8 cellular contexts compared by ENCODE assay signal in the genomic region with DNA sequence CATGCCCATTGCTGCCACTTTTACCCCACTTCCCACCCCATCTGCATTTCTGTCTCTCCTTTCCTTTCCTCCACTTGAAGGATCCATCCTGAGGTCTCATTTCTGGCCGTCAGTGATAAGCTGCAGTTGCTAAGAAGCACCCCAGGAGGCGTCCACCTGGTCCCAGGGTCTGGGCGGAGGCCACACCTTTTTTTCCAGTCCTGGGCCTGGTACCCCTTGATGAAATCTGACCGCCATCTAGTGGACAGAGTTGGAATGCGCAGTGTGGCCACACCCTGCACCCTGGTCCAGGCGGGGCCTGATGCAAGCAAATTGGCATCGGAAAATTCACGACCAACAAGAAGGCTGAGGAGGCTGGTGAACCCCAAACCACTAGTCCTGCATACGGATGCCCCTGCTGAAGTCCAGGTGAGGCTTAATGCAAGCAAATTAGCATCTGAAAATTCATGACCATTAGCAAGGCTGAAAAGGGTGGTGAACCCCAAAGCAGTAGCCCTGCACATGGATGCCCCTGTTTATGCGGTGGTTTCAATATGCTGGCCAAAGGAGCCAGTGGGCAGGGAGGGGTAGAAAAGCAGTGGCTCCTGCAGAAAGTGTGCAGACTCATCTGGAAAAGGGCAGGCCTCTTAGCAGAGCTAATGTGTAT. TPM values are rescaled to one million over a fixed set of nuclear protein-coding genes. Genes with fewer than 3 reads are reported as not detected.
DNase-seq lines count a peak whose midpoint lies in the region; ATAC-seq and TF ChIP-seq lines count a peak whose summit lies in the region.

No MANE protein-coding gene starts in this region.

- H3K4me2 ChIP-seq in GM23338 = no peak overlapping the region
- peak overlapping the region; percentile 34; the same call in 1 of the 2 replicates for H3K4me2 ChIP-seq in KMS-11

- H3K27ac ChIP-seq in GM23338 (ENCODE audit: low read depth) (no peak overlapping the region), KMS-11 (no peak overlapping the region)

- no peaks in the 10 kb centered on the region for H3K36me3 Mint-ChIP-seq in GM23338 (ENCODE audit: low read depth)

- no peaks in the 10 kb centered on the region for H3F3A ChIP-seq in GM23338 (replicated peaks; ENCODE audit: low read depth)

- H3K27me3 Mint-ChIP-seq in GM23338 (ENCODE audit: insufficient read depth, low read depth, poor library complexity) = peaks cover 5% of the 10 kb centered on the region

- no peaks in the 10 kb centered on the region for H3K27me3 ChIP-seq in GM23338 (ENCODE audit: insufficient read depth)
- H3K27me3 ChIP-seq in KMS-11 (ENCODE audit: insufficient read depth, low read depth) = no peaks in the 10 kb centered on the region

- H4K20me1 ChIP-seq in GM23338 (replicated peaks; ENCODE audit: insufficient read depth) (no peaks in the 10 kb centered on the region), KMS-11 (ENCODE audit: insufficient read depth) (no peaks in the 10 kb centered on the region)

- H3K4me3 ChIP-seq in GM23338 = no peak overlapping the region
- no peak overlapping the region for H3K4me3 ChIP-seq in KMS-11 (IDR thresholded peaks at IDR 0.05; ENCODE audit: insufficient read depth, low read depth, low read length)

- H2AFZ ChIP-seq in GM23338 = no peak overlapping the region
- H2AFZ ChIP-seq in KMS-11 (ENCODE audit: low read depth) = peak overlapping the region; percentile 76

- H3K9me3 Mint-ChIP-seq in GM23338 = no peaks in the 10 kb centered on the region

- H3K9ac ChIP-seq in KMS-11 = no peak overlapping the region

- no peak overlapping the region for H3K27ac Mint-ChIP-seq in GM23338

- no peak overlapping the region for H3K4me3 Mint-ChIP-seq in GM23338

- H3K4me1 ChIP-seq in GM23338 (ENCODE audit: insufficient read depth) (no peaks in the 10 kb centered on the region; the same call in 1 of the 2 replicates), KMS-11 (ENCODE audit: low read depth, poor library complexity, severe bottlenecking) (peaks cover 5% of the 10 kb centered on the region)

- peak; percentile 93 for TF ChIP-seq CTCF in GM10266 (IDR thresholded peaks at IDR 0.05; ENCODE audit: control insufficient read depth, insufficient read depth, low read depth, missing control alignments)
- peak; percentile 86 to 97 for TF ChIP-seq CTCF in GM23338 (conservative IDR thresholded peaks at IDR 0.05; ENCODE audit: low read depth in 2 of 2)
- peak; percentile 92 for TF ChIP-seq CTCF in KMS-11 (conservative IDR thresholded peaks at IDR 0.05; ENCODE audit: low read depth, low read length)

- H3K9me2 ChIP-seq in GM23338 (ENCODE audit: insufficient read depth) = no peaks in the 10 kb centered on the region

- H3K36me3 ChIP-seq in GM23338 (ENCODE audit: insufficient read depth) = no peaks in the 10 kb centered on the region
- H3K36me3 ChIP-seq in KMS-11 (ENCODE audit: insufficient read depth) = no peaks in the 10 kb centered on the region

- H3K79me2 ChIP-seq in GM23338 (replicated peaks; ENCODE audit: insufficient read depth) (no peaks in the 10 kb centered on the region), KMS-11 (ENCODE audit: insufficient read depth, low read depth) (no peaks in the 10 kb centered on the region)

- H3K4me1 Mint-ChIP-seq in GM23338 = no peaks in the 10 kb centered on the region; the same call in 2 of the 3 replicates

- intact Hi-C loops in head of caudate nucleus (cut with DNase I) = no loop called here

- ATAC-seq in GM23338 = peak; percentile 93

- DNase-seq in GM10266 (ENCODE audit: extremely low spot score) = peak; percentile 69
- DNase-seq in GM23338 (ENCODE audit: low spot score) = peak; percentile 95
- DNase-seq in SHP77 treated with DMSO at 0.1 percent for 48 hours (lab: John Stamatoyannopoulos, UW) = peak; percentile 35
- peak; percentile 13 to 40 (median 26) for DNase-seq in activated naive CD4-positive, alpha-beta T cell (lab: John Stamatoyannopoulos, UW)
- peak in 41 of 42 donors; percentile 16 to 79 (median 50) for DNase-seq in head of caudate nucleus
- DNase-seq in renal cortical epithelial cell (ENCODE audit: low read depth) = peak; percentile 54
- no peak for DNase-seq in GF-D8 (lab: John Stamatoyannopoulos, UW)

TF ChIP-seq in GM23338, 12 proteins besides CTCF, POLR2A, EP300 and RAD21 (continues in another document):
- TF ChIP-seq STAT1 (IDR thresholded peaks at IDR 0.05; ENCODE audit: unreplicated experiment) = no peak
- no peak for TF ChIP-seq ZNF114 (CRISPR knock-in tag; IDR thresholded peaks at IDR 0.05)
- no peak for TF ChIP-seq NANOG (IDR thresholded peaks at IDR 0.05; ENCODE audit: borderline replicate concordance)
- TF ChIP-seq, protein P1, sequence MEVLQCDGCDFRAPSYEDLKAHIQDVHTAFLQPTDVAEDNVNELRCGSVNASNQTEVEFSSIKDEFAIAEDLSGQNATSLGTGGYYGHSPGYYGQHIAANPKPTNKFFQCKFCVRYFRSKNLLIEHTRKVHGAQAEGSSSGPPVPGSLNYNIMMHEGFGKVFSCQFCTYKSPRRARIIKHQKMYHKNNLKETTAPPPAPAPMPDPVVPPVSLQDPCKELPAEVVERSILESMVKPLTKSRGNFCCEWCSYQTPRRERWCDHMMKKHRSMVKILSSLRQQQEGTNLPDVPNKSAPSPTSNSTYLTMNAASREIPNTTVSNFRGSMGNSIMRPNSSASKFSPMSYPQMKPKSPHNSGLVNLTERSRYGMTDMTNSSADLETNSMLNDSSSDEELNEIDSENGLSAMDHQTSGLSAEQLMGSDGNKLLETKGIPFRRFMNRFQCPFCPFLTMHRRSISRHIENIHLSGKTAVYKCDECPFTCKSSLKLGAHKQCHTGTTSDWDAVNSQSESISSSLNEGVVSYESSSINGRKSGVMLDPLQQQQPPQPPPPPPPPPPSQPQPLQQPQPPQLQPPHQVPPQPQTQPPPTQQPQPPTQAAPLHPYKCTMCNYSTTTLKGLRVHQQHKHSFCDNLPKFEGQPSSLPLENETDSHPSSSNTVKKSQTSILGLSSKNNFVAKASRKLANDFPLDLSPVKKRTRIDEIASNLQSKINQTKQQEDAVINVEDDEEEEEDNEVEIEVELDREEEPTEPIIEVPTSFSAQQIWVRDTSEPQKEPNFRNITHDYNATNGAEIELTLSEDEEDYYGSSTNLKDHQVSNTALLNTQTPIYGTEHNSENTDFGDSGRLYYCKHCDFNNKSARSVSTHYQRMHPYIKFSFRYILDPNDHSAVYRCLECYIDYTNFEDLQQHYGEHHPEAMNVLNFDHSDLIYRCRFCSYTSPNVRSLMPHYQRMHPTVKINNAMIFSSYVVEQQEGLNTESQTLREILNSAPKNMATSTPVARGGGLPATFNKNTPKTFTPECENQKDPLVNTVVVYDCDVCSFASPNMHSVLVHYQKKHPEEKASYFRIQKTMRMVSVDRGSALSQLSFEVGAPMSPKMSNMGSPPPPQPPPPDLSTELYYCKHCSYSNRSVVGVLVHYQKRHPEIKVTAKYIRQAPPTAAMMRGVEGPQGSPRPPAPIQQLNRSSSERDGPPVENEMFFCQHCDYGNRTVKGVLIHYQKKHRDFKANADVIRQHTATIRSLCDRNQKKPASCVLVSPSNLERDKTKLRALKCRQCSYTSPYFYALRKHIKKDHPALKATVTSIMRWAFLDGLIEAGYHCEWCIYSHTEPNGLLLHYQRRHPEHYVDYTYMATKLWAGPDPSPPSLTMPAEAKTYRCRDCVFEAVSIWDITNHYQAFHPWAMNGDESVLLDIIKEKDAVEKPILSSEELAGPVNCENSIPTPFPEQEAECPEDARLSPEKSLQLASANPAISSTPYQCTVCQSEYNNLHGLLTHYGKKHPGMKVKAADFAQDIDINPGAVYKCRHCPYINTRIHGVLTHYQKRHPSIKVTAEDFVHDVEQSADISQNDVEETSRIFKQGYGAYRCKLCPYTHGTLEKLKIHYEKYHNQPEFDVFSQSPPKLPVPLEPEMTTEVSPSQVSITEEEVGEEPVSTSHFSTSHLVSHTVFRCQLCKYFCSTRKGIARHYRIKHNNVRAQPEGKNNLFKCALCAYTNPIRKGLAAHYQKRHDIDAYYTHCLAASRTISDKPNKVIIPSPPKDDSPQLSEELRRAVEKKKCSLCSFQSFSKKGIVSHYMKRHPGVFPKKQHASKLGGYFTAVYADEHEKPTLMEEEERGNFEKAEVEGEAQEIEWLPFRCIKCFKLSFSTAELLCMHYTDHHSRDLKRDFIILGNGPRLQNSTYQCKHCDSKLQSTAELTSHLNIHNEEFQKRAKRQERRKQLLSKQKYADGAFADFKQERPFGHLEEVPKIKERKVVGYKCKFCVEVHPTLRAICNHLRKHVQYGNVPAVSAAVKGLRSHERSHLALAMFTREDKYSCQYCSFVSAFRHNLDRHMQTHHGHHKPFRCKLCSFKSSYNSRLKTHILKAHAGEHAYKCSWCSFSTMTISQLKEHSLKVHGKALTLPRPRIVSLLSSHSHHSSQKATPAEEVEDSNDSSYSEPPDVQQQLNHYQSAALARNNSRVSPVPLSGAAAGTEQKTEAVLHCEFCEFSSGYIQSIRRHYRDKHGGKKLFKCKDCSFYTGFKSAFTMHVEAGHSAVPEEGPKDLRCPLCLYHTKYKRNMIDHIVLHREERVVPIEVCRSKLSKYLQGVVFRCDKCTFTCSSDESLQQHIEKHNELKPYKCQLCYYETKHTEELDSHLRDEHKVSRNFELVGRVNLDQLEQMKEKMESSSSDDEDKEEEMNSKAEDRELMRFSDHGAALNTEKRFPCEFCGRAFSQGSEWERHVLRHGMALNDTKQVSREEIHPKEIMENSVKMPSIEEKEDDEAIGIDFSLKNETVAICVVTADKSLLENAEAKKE (CRISPR knock-in tag; IDR thresholded peaks at IDR 0.05) = no peak

RNA-seq across cellular contexts. Expression of gene GPAM, which starts 43.3 kb away (rescaled TPM):
- total RNA-seq in GM23338 (2014; rRNA removed; shearing (Covaris generic)) = 16.6 and 18.1 TPM in 2 replicates
- polyA plus RNA-seq in GM23338 (2016; fragmentation: Nextera tagmentation; extraction: Ambion mirVana) = 4.6 and 5.5 TPM in 2 replicates
- 8.5 and 14.9 TPM in 2 replicates for total RNA-seq in renal cortical epithelial cell
